Comparison of ENCODE assay signal across 8 cellular contexts in the genomic region with DNA sequence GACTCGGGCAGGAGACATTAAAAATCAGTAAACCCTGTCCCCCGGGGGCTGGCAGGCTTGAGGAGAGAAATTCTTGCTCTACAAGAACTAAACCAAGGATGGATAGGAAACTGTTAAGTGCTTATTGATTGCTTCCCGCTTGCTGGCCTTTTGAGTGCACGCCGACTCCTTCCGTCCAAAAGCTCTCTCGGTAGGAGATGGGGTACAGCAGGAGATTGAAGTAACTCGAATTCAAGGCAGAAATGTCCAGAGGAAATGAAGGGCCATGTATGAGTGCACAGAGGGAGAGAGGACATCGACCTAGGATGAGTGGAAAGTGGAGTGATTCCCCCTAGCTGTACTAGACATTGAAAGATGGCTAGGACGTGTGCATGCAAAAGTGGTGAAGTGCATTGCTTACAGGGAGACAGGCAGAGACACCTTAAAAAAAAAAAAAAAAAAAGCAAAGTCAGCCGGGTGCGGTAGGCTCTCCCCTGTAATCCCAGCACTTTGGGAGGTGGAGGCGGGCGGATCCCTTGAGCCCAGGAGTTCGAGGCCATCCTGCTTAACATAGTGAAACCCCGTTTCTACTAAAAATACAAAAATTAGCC. TPM values are rescaled to one million over a fixed set of nuclear protein-coding genes. Genes with fewer than 3 reads are reported as not detected.
DNase-seq lines count a peak whose midpoint lies in the region; ATAC-seq and TF ChIP-seq lines count a peak whose summit lies in the region.

No MANE protein-coding gene starts in this region.

- no peak overlapping the region for H2BK20ac ChIP-seq in H9 (ENCODE audit: low read depth, low read length, poor library complexity, severe bottlenecking)

- H3K27me3 ChIP-seq in H9 (ENCODE audit: insufficient read depth, low read length) = no peaks in the 10 kb centered on the region
- no peaks in the 10 kb centered on the region for H3K27me3 ChIP-seq in WERI-Rb-1 (ENCODE audit: insufficient read depth, low read depth, severe bottlenecking)
- no peaks in the 10 kb centered on the region for H3K27me3 ChIP-seq in neuron (ENCODE audit: insufficient read depth, low read length)

- H3T11ph ChIP-seq in H9 (ENCODE audit: low read length) = no peak overlapping the region

- H3K4me3 ChIP-seq in WERI-Rb-1 (ENCODE audit: low read depth, low read length) = peak overlapping the region; percentile 93
- peak overlapping the region; percentile 72 for H3K4me3 ChIP-seq in fibroblast of pulmonary artery (replicated peaks; ENCODE audit: low read depth, low read length)
- peak overlapping the region; percentile 73 for H3K4me3 ChIP-seq in neuron (ENCODE audit: low read length)

- H3K4me1 ChIP-seq in H9 (ENCODE audit: insufficient read depth, low read length) (no peaks in the 10 kb centered on the region; the same call in 1 of the 2 replicates), neuron (ENCODE audit: insufficient read depth, low read length) (peaks cover 18% of the 10 kb centered on the region)

- peaks cover 3% of the 10 kb centered on the region; the same call in 1 of the 2 replicates for H3K79me2 ChIP-seq in H9 (ENCODE audit: insufficient read depth, low read length)

- peak overlapping the region; percentile 78 to 93 for H3K4me3 Mint-ChIP-seq in H9

- H3K36me3 Mint-ChIP-seq in H9 (ENCODE audit: insufficient read depth in 1 of 3, low read depth in 3 of 3) = no peaks in the 10 kb centered on the region

- no peaks in the 10 kb centered on the region for H3K36me3 ChIP-seq in WERI-Rb-1
- H3K36me3 ChIP-seq in neuron (ENCODE audit: insufficient read depth, low read length) = no peaks in the 10 kb centered on the region

- peak overlapping the region; percentile 15 for H3K18ac ChIP-seq in H9 (ENCODE audit: insufficient read length, low read depth, low read length)

- no peak overlapping the region for H3K23ac ChIP-seq in H9 (ENCODE audit: insufficient read length, low read depth, low read length)

- peaks cover 2% of the 10 kb centered on the region for H4K20me1 ChIP-seq in H9 (ENCODE audit: control insufficient read depth, insufficient read depth, insufficient read length)

- H3K27ac Mint-ChIP-seq in H9 = peak overlapping the region; percentile 29 to 93 (median 88); a peak in 5 of 7 replicates

- DNase-seq in Ammon's horn (ENCODE audit: low spot score) (peak; percentile 45), H9 (no peak), WERI-Rb-1 (no peak), fibroblast of pulmonary artery (ENCODE audit: low read depth) (no peak), NOMO-1 treated with dmso at 0.1 percent for 144 hours (lab: John Stamatoyannopoulos, UW; ENCODE audit: unreplicated experiment) (no peak)

- no peak overlapping the region for H2BK5ac ChIP-seq in H9 (ENCODE audit: insufficient read length, low read length)

- no peak overlapping the region for H2BK120ac ChIP-seq in H9 (ENCODE audit: low read depth, low read length, poor library complexity, severe bottlenecking)

- ATAC-seq in HG02884 (IDR thresholded peaks at IDR 0.05; ENCODE audit: unreplicated experiment) = no peak
- ATAC-seq in GM18519 (IDR thresholded peaks at IDR 0.05; ENCODE audit: low FRiP score, unreplicated experiment) = no peak

- no peak overlapping the region for H2AK5ac ChIP-seq in H9 (ENCODE audit: insufficient read length, low read length)

- H2AFZ ChIP-seq in H9 (ENCODE audit: low read length) (no peak overlapping the region), neuron (ENCODE audit: low read depth, low read length) (peak overlapping the region; percentile 75)

- H3K4me2 ChIP-seq in H9 (ENCODE audit: insufficient read depth, insufficient read length, low read length) = peak overlapping the region; percentile 99

- peak overlapping the region; percentile 80 for H3K9ac ChIP-seq in H9 (ENCODE audit: extremely low read depth, insufficient read length, low read length)

- H3K27me3 Mint-ChIP-seq in H9 (ENCODE audit: low read depth) = peaks cover 2% of the 10 kb centered on the region; the same call in 1 of the 2 replicates

- H4K91ac ChIP-seq in H9 (ENCODE audit: insufficient read length, low read depth, low read length) = no peak overlapping the region

- no peak overlapping the region for H3K56ac ChIP-seq in H9 (ENCODE audit: insufficient read length, low read depth, low read length)

- no peaks in the 10 kb centered on the region for H3K9me3 Mint-ChIP-seq in H9

- H3K23me2 ChIP-seq in H9 (ENCODE audit: insufficient read length, low read depth, low read length, poor library complexity, severe bottlenecking) = peaks cover 3% of the 10 kb centered on the region

- H3K14ac ChIP-seq in H9 (ENCODE audit: insufficient read depth, low read length) = no peak overlapping the region

- H3K27ac ChIP-seq in H9 (ENCODE audit: insufficient read length, low read depth, low read length) (no peak overlapping the region), WERI-Rb-1 (no peak overlapping the region; the same call in 1 of the 2 replicates)

- no peak overlapping the region for H4K8ac ChIP-seq in H9 (replicated peaks; ENCODE audit: insufficient read length, low read depth, low read length)

- H3K79me1 ChIP-seq in H9 (ENCODE audit: insufficient read depth, low read depth, low read length, poor library complexity, severe bottlenecking) = no peaks in the 10 kb centered on the region

- H2BK15ac ChIP-seq in H9 (ENCODE audit: low read depth, low read length) = no peak overlapping the region

- no peak overlapping the region for H4K5ac ChIP-seq in H9 (ENCODE audit: insufficient read length, low read depth, low read length)

- no peak for TF ChIP-seq CTCF in H9 (conservative IDR thresholded peaks at IDR 0.05)
- no peak for TF ChIP-seq CTCF in WERI-Rb-1 (IDR thresholded peaks at IDR 0.05; ENCODE audit: low read depth, low read length)
- no peak for TF ChIP-seq CTCF in fibroblast of pulmonary artery (IDR thresholded peaks at IDR 0.05; ENCODE audit: low read length, missing control alignments)

- no peak overlapping the region for H2BK12ac ChIP-seq in H9 (ENCODE audit: insufficient read length, low read depth, low read length)

- no peak overlapping the region for H3K4ac ChIP-seq in H9 (ENCODE audit: low read depth, low read length)

- peaks cover 12 to 33% of the 10 kb centered on the region in 2 experiments for H3K4me1 Mint-ChIP-seq in H9

- no CpG with 5 or more reads among the region's 16 CpGs for WGBS in H9 (ENCODE audit: extremely low coverage, insufficient read length, low lambda C conversion rate)

- H3K9me3 ChIP-seq in H9 (ENCODE audit: control insufficient read depth, low read depth, low read length) = no peaks in the 10 kb centered on the region
- H3K9me3 ChIP-seq in WERI-Rb-1 (ENCODE audit: severe bottlenecking) = no peaks in the 10 kb centered on the region
- H3K9me3 ChIP-seq in neuron (ENCODE audit: low read length) = no peaks in the 10 kb centered on the region

RNA-seq across cellular contexts. Expression of gene RECK, which starts 1.0 kb away (rescaled TPM):
- 9.5 and 10.3 TPM in 2 replicates for total RNA-seq in H9 (2021)
